Comparison of ENCODE assay signal across 17 cellular contexts in the genomic region with DNA sequence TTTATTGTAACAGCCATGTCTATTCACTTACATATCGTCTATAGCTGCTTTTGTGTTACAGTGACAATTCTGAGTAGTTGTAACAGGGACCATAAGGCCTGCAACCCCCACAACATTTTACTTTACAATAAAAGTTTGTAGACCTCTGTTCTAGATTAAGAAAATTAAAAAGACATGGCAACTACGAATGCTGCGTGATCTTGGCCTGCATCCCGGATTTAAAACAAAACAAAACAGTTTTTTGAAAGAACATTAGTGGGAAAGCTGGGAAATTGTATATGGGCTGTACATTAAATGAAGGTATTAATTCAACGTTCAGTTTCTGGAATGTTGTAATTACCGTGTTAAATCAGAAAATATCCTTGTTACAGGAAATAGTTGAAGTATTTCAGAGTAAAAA.
A peak's percentile ranks its signal among the peaks of the same experiment; 100 is the strongest.
DNase-seq lines count a peak whose midpoint lies in the region; ATAC-seq and TF ChIP-seq lines count a peak whose summit lies in the region.
"Had no signal": no experiment of that assay in that cellular context is flagged by ENCODE, and none has a peak within 500 bp of the region (broad histone marks: within the 10 kb centered on the region; RNA-seq: fewer than 3 reads in every experiment).

No MANE protein-coding gene starts in this region.

- no peak overlapping the region for H3K4me3 ChIP-seq in BJ (ENCODE audit: low read depth, low read length)
- H3K4me3 ChIP-seq: HAP-1 had no signal

- ATAC-seq in SK-N-SH treated with all-trans-retinoic acid at 6 μM for 48 hours = peak; percentile 7; the same call in 2 of the 3 replicates
- ATAC-seq in HG03196 (IDR thresholded peaks at IDR 0.05; ENCODE audit: unreplicated experiment) = no peak

- H3K27me3 ChIP-seq in BJ (ENCODE audit: control insufficient read depth, insufficient read depth, low read length) = 0 out of 2 replicates have a peak, but pooled peaks cover 1% of the 10 kb centered on the region

- TF ChIP-seq CTCF in BJ (IDR thresholded peaks at IDR 0.05; ENCODE audit: insufficient read depth, low read depth, low read length) = no peak
- TF ChIP-seq CTCF in mesothelial cell of epicardium (IDR thresholded peaks at IDR 0.05; ENCODE audit: unreplicated experiment) = no peak

- H3K4me3 Mint-ChIP-seq in mesothelial cell of epicardium (no peak overlapping the region), immature natural killer cell (no peak overlapping the region)
- H3K4me3 Mint-ChIP-seq: CD4-positive, alpha-beta memory T cell had no signal

- DNase-seq in BJ (ENCODE audit: low read depth) (peak; percentile 5), fibroblast of peridontal ligament (ENCODE audit: extremely low read depth) (peak; percentile 72), mesothelial cell of epicardium (ENCODE audit: low spot score in 2 of 2, unreplicated experiment in 2 of 2) (no peak), NCI-H2107 (lab: John Stamatoyannopoulos, UW) (no peak), immature natural killer cell (no peak), NCI-H1105 treated with DMSO at 0.1 percent for 48 hours (lab: John Stamatoyannopoulos, UW) (no peak)
- DNase-seq: ACHN; CD4-positive, alpha-beta memory T cell; NCI-H1417; NCI-H1930; NCI-H2171; NCI-H446 treated with DMSO at 0.1 percent for 48 hours; OCI-M1; RPMI8226 had no signal

- POLR2A ChIA-PET in BJ (lab: Charles Lee) = no interaction called here

- CTCF ChIA-PET in BJ (lab: Yijun Ruan, JAX) = interaction anchor here (1.1 to 10.4 kb wide), 6 partner anchors 12 to 445 kb away, joined by 3 to 75 read pairs (median 6); no protein-coding TSS in a partner anchor

- H3K27ac Mint-ChIP-seq in mesothelial cell of epicardium = peak overlapping the region; percentile 70
- no peak overlapping the region for H3K27ac Mint-ChIP-seq in immature natural killer cell
- H3K27ac Mint-ChIP-seq: CD4-positive, alpha-beta memory T cell had no signal

- H3K36me3 ChIP-seq in BJ (ENCODE audit: control insufficient read depth, insufficient read depth, low read length) = no peaks in the 10 kb centered on the region
- H3K36me3 ChIP-seq: HAP-1 had no signal

- no peaks in the 10 kb centered on the region for H3K36me3 Mint-ChIP-seq in mesothelial cell of epicardium
- H3K36me3 Mint-ChIP-seq in immature natural killer cell = peaks cover 0 to 9% (median 0%) of the 10 kb centered on the region in 3 donors

- H3K4me1 Mint-ChIP-seq in mesothelial cell of epicardium = peaks cover 11% of the 10 kb centered on the region
- H3K4me1 Mint-ChIP-seq in immature natural killer cell = no peaks in the 10 kb centered on the region

- no peaks in the 10 kb centered on the region for H3K27me3 Mint-ChIP-seq in mesothelial cell of epicardium (ENCODE audit: low read depth)
- peaks cover under 1 to 9% (median 6%) of the 10 kb centered on the region in 3 donors for H3K27me3 Mint-ChIP-seq in immature natural killer cell (ENCODE audit: low read depth in 3 of 3)
- H3K27me3 Mint-ChIP-seq: CD4-positive, alpha-beta memory T cell had no signal

- H3K9me3 Mint-ChIP-seq in mesothelial cell of epicardium = peaks cover 3% of the 10 kb centered on the region
- H3K9me3 Mint-ChIP-seq in immature natural killer cell = no peaks in the 10 kb centered on the region
- H3K9me3 Mint-ChIP-seq: CD4-positive, alpha-beta memory T cell had no signal

TF ChIP-seq in SK-N-SH treated with all-trans-retinoic acid at 6 μM for 48 hours, 23 proteins besides CTCF, POLR2A, EP300 and RAD21 (continues in another document):
- no peak for TF ChIP-seq ESRRG (CRISPR knock-in tag; IDR thresholded peaks at IDR 0.05)
- TF ChIP-seq, protein P1, sequence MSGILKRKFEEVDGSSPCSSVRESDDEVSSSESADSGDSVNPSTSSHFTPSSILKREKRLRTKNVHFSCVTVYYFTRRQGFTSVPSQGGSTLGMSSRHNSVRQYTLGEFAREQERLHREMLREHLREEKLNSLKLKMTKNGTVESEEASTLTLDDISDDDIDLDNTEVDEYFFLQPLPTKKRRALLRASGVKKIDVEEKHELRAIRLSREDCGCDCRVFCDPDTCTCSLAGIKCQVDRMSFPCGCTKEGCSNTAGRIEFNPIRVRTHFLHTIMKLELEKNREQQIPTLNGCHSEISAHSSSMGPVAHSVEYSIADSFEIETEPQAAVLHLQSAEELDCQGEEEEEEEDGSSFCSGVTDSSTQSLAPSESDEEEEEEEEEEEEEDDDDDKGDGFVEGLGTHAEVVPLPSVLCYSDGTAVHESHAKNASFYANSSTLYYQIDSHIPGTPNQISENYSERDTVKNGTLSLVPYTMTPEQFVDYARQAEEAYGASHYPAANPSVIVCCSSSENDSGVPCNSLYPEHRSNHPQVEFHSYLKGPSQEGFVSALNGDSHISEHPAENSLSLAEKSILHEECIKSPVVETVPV (CRISPR knock-in tag; IDR thresholded peaks at IDR 0.05) = no peak
- no peak for TF ChIP-seq PPARA (CRISPR knock-in tag; IDR thresholded peaks at IDR 0.05; ENCODE audit: borderline replicate concordance)
- TF ChIP-seq ZC3H10 (CRISPR knock-in tag; IDR thresholded peaks at IDR 0.05) = no peak
- no peak for TF ChIP-seq GLIS3 (CRISPR knock-in tag; IDR thresholded peaks at IDR 0.05)
- TF ChIP-seq ARNTL (CRISPR knock-in tag; IDR thresholded peaks at IDR 0.05; ENCODE audit: borderline replicate concordance, low read depth) = no peak
- TF ChIP-seq RARB (CRISPR knock-in tag; IDR thresholded peaks at IDR 0.05) = no peak
- no peak for TF ChIP-seq ZFP3 (CRISPR knock-in tag; IDR thresholded peaks at IDR 0.05)
- no peak for TF ChIP-seq CSDC2 (CRISPR knock-in tag; IDR thresholded peaks at IDR 0.05)
- TF ChIP-seq, protein P2, sequence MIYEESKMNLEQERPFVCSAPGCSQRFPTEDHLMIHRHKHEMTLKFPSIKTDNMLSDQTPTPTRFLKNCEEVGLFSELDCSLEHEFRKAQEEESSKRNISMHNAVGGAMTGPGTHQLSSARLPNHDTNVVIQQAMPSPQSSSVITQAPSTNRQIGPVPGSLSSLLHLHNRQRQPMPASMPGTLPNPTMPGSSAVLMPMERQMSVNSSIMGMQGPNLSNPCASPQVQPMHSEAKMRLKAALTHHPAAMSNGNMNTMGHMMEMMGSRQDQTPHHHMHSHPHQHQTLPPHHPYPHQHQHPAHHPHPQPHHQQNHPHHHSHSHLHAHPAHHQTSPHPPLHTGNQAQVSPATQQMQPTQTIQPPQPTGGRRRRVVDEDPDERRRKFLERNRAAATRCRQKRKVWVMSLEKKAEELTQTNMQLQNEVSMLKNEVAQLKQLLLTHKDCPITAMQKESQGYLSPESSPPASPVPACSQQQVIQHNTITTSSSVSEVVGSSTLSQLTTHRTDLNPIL (CRISPR knock-in tag; IDR thresholded peaks at IDR 0.05; ENCODE audit: low read depth) = no peak
- TF ChIP-seq ZNF565 (CRISPR knock-in tag; conservative IDR thresholded peaks at IDR 0.05; ENCODE audit: low read depth) = no peak
- TF ChIP-seq PATZ1 (CRISPR knock-in tag; IDR thresholded peaks at IDR 0.05; ENCODE audit: borderline replicate concordance) = no peak
- TF ChIP-seq BACH2 (CRISPR knock-in tag; IDR thresholded peaks at IDR 0.05; ENCODE audit: borderline replicate concordance) = no peak
- no peak for TF ChIP-seq ISL1 (CRISPR knock-in tag; IDR thresholded peaks at IDR 0.05)
- TF ChIP-seq ZNF8 (CRISPR knock-in tag; IDR thresholded peaks at IDR 0.05) = no peak
- no peak for TF ChIP-seq TCF4 (CRISPR knock-in tag; IDR thresholded peaks at IDR 0.05; ENCODE audit: borderline replicate concordance)
- no peak for TF ChIP-seq SNAI2 (CRISPR knock-in tag; IDR thresholded peaks at IDR 0.05)
- no peak for TF ChIP-seq OSR1 (CRISPR knock-in tag; IDR thresholded peaks at IDR 0.05)
- TF ChIP-seq POU6F1 (CRISPR knock-in tag; IDR thresholded peaks at IDR 0.05; ENCODE audit: borderline replicate concordance, low read depth) = no peak

Comparison
In these comparisons a context has a peak if more than half of its experiments do, and no peak if none do; other contexts are left out.
1. DNase-seq: peak in BJ (single experiment) and fibroblast of peridontal ligament (single experiment); none in mesothelial cell of epicardium (0 of 2), NCI-H2107 (single experiment), immature natural killer cell (0 of 3) and NCI-H1105 treated with DMSO at 0.1 percent for 48 hours (single experiment).